ENCODE assay signal across 7 cellular contexts in the genomic region with DNA sequence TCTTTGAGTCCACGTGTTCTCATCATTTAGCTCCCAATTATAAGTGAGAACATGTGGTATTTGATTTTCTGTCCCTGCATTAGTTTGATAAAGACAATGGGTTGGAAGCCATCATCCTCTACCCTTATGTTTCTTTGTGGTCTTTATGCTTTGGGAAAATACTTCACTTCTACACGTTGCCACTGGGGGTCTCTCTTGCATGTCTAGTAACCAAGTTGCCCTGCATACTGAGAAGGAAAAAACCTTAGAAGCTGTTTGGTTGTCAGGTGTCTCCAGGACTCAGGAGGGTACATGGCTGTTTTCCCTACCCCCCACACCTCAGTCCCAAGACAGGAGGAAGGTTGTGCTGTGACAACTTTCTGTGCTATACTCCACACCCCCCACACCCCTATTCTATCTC.
DNase-seq lines count a peak whose midpoint lies in the region; ATAC-seq, FAIRE-seq and TF ChIP-seq lines count a peak whose summit lies in the region.
"Not testable (repeated sequence)": the region's sequence is repeated elsewhere in the genome, so short reads cannot be mapped to it uniquely, and the experiment has no call there.

No MANE protein-coding gene starts in this region.

- not testable (repeated sequence) for H3K36me3 Mint-ChIP-seq in astrocyte (ENCODE audit: low read depth, unreplicated experiment)

- H3K27ac Mint-ChIP-seq in astrocyte (ENCODE audit: unreplicated experiment), result not testable (repeated sequence)

- H3K14ac ChIP-seq in IMR-90 (replicated peaks; ENCODE audit: low read depth, low read length), result not testable (repeated sequence)

- in situ Hi-C loops in IMR-90 (cut with MboI; ENCODE audit: low sequenced_read_pairs), result not testable (repeated sequence)

- H2BK5ac ChIP-seq in IMR-90 (ENCODE audit: low read depth, low read length, poor library complexity, severe bottlenecking); mesendoderm (ENCODE audit: low read length): not testable (repeated sequence)

- H3K4me2 ChIP-seq in IMR-90 (ENCODE audit: low read depth, low read length); astrocyte (ENCODE audit: low read length); mesendoderm (ENCODE audit: low read length): not testable (repeated sequence)

- not testable (repeated sequence) for BruUV-seq in IMR-90 (replicated peaks; lab: Mats Ljungman, UMichigan)

- H2AK5ac ChIP-seq in IMR-90 (ENCODE audit: low read depth, low read length); mesendoderm (ENCODE audit: low read length): not testable (repeated sequence)

- intact Hi-C loops in IMR-90 (cut with micrococcal nuclease), result not testable (repeated sequence)

- not testable (repeated sequence) for H3K9me3 ChIP-seq in IMR-90 (ENCODE audit: control insufficient read depth, insufficient read depth, low read length); astrocyte (ENCODE audit: insufficient read depth, low read depth, low read length)

- not testable (repeated sequence) for H4K5ac ChIP-seq in IMR-90 (ENCODE audit: low read depth, low read length); mesendoderm (ENCODE audit: low read length)

- not testable (repeated sequence) for H3K23ac ChIP-seq in IMR-90 (ENCODE audit: low read depth, low read length); mesendoderm (ENCODE audit: low read length)

- H3K4me3 ChIP-seq in H7 (ENCODE audit: insufficient read depth, low read depth, low read length); IMR-90 (ENCODE audit: insufficient read depth, low read depth, low read length); astrocyte (ENCODE audit: insufficient read depth, low read depth, low read length); fibroblast of mammary gland (ENCODE audit: control insufficient read depth, low read depth, low read length); mesendoderm (ENCODE audit: low read length): not testable (repeated sequence)

- not testable (repeated sequence) for H3K4me1 ChIP-seq in IMR-90 (ENCODE audit: control insufficient read depth, insufficient read depth, low read length); astrocyte (ENCODE audit: insufficient read depth, low read length); mesendoderm (ENCODE audit: control insufficient read depth, low read depth, low read length)

- not testable (repeated sequence) for H2BK120ac ChIP-seq in IMR-90 (ENCODE audit: low read depth, low read length); mesendoderm (ENCODE audit: low read depth, low read length)

- not testable (repeated sequence) for H3K4me3 Mint-ChIP-seq in astrocyte (ENCODE audit: unreplicated experiment)

- not testable (repeated sequence) for H3K79me2 ChIP-seq in astrocyte (ENCODE audit: insufficient read depth, low read length); mesendoderm (ENCODE audit: control insufficient read depth, insufficient read depth, low read length)

- not testable (repeated sequence) for H3K4me1 Mint-ChIP-seq in astrocyte (ENCODE audit: low read depth, unreplicated experiment)

- peak; percentile 50 for TF ChIP-seq CTCF in GM12873 (IDR thresholded peaks at IDR 0.05; ENCODE audit: insufficient read depth, low read depth, low read length, missing control alignments)
- 0 out of 2 replicates have a peak, but pooled peaks have one; percentile 18 for TF ChIP-seq CTCF in IMR-90 (conservative IDR thresholded peaks at IDR 0.05; ENCODE audit: low read depth, low read length)
- TF ChIP-seq CTCF in astrocyte (IDR thresholded peaks at IDR 0.05; ENCODE audit: insufficient read depth, low read depth, low read length), result peak; percentile 17
- peak; percentile 16 for TF ChIP-seq CTCF in fibroblast of mammary gland (conservative IDR thresholded peaks at IDR 0.05; ENCODE audit: control insufficient read depth, insufficient read depth, low read depth, low read length)

- ATAC-seq in IMR-90 (ENCODE audit: low read depth), result not testable (repeated sequence)

- not testable (repeated sequence) for H4K20me1 ChIP-seq in IMR-90 (ENCODE audit: insufficient read depth, low read length); astrocyte (ENCODE audit: insufficient read depth, low read length)

- POLR2A ChIA-PET in IMR-90 (lab: Charles Lee; ENCODE audit: unreplicated experiment), result not testable (repeated sequence)

- not testable (repeated sequence) for H2BK20ac ChIP-seq in IMR-90 (ENCODE audit: low read depth, low read length)

- not testable (repeated sequence) for H2AK9ac ChIP-seq in IMR-90 (replicated peaks; ENCODE audit: low read depth, low read length, poor library complexity)

- H3K27me3 Mint-ChIP-seq in astrocyte (ENCODE audit: low read depth, unreplicated experiment), result not testable (repeated sequence)

- TF ChIP-seq RAD21 in IMR-90 (IDR thresholded peaks at IDR 0.05; ENCODE audit: low read length), result not testable (repeated sequence)

- H3K56ac ChIP-seq in IMR-90 (ENCODE audit: extremely low read depth, insufficient read depth, low read length); mesendoderm (ENCODE audit: low read length): not testable (repeated sequence)

- WGBS in IMR-90 (ENCODE audit: extremely low coverage in 2 of 2, insufficient read length in 1 of 2), 2 experiments, result no CpG with 5 or more reads among the region's 2 CpGs
- WGBS in mesendoderm (ENCODE audit: extremely low coverage, insufficient coverage, low lambda C conversion rate), result no CpG with 5 or more reads among the region's 2 CpGs

- H4K91ac ChIP-seq in IMR-90 (ENCODE audit: insufficient read depth, low read depth, low read length), result not testable (repeated sequence)

- CTCF ChIA-PET in IMR-90 (lab: Yijun Ruan, JAX), result interaction anchor here (0.9 kb wide), 1 partner anchor 10 kb away, joined by 3 read pairs; no protein-coding TSS in a partner anchor

- H3K9ac ChIP-seq in IMR-90 (ENCODE audit: low read depth, low read length); astrocyte (ENCODE audit: low read length); mesendoderm (ENCODE audit: low read length): not testable (repeated sequence)

- H3K4ac ChIP-seq in IMR-90 (ENCODE audit: low read depth, low read length); mesendoderm (ENCODE audit: low read depth, low read length): not testable (repeated sequence)

- not testable (repeated sequence) for H3K18ac ChIP-seq in IMR-90 (ENCODE audit: low read depth, low read length); mesendoderm (ENCODE audit: low read length)

- H3K27me3 ChIP-seq in H7 (ENCODE audit: control insufficient read depth, insufficient read depth, low read length); IMR-90 (ENCODE audit: control insufficient read depth, insufficient read depth, low read length); astrocyte (ENCODE audit: insufficient read depth, low read length); mesendoderm (ENCODE audit: insufficient read depth, low read length, poor library complexity): not testable (repeated sequence)

- H3K9me1 ChIP-seq in IMR-90 (ENCODE audit: insufficient read depth, low read length), result not testable (repeated sequence)

- H4K8ac ChIP-seq in IMR-90 (ENCODE audit: low read depth in 2 of 2, low read length in 2 of 2); mesendoderm (ENCODE audit: low read depth, low read length): not testable (repeated sequence)

- H2AFZ ChIP-seq in IMR-90 (replicated peaks; ENCODE audit: low read length, poor library complexity); astrocyte (ENCODE audit: low read depth, low read length): not testable (repeated sequence)

- TF ChIP-seq POLR2A in IMR-90 (IDR thresholded peaks at IDR 0.05; ENCODE audit: low read depth, low read length), result not testable (repeated sequence)

- H3K36me3 ChIP-seq in H7 (replicated peaks; ENCODE audit: control insufficient read depth, insufficient read depth, low read length); IMR-90 (ENCODE audit: control insufficient read depth, insufficient read depth, low read length); astrocyte (ENCODE audit: insufficient read depth, low read length); mesendoderm (ENCODE audit: control insufficient read depth, insufficient read depth, low read length): not testable (repeated sequence)

- not testable (repeated sequence) for H3K79me1 ChIP-seq in IMR-90 (ENCODE audit: low read depth in 1 of 2, low read length in 2 of 2); mesendoderm (ENCODE audit: low read length)

- DNase-seq in H7 (peak; percentile 46), NCI-H69 (lab: John Stamatoyannopoulos, UW) (peak; percentile 26), mesendoderm (peak; percentile 47)
- not testable (repeated sequence) for DNase-seq in IMR-90; astrocyte (ENCODE audit: low read depth); fibroblast of mammary gland (ENCODE audit: low read depth)

- not testable (repeated sequence) for H3K27ac ChIP-seq in IMR-90 (ENCODE audit: insufficient read depth, low read length); astrocyte (ENCODE audit: low read depth, low read length); mesendoderm (ENCODE audit: low read depth, low read length)

- H3K9me3 Mint-ChIP-seq in astrocyte (ENCODE audit: unreplicated experiment), result not testable (repeated sequence)

- dilution Hi-C loops in IMR-90 (cut with HindIII; ENCODE audit: low sequenced_read_pairs, unreplicated experiment), result not testable (repeated sequence)

- FAIRE-seq in astrocyte (lab: Jason Lieb, UNC), result not testable (repeated sequence)

- not testable (repeated sequence) for H2BK15ac ChIP-seq in IMR-90 (ENCODE audit: low read depth, low read length); mesendoderm (replicated peaks; ENCODE audit: low read depth)
